Comparison of ENCODE assay signal across 26 cellular contexts in the genomic region with DNA sequence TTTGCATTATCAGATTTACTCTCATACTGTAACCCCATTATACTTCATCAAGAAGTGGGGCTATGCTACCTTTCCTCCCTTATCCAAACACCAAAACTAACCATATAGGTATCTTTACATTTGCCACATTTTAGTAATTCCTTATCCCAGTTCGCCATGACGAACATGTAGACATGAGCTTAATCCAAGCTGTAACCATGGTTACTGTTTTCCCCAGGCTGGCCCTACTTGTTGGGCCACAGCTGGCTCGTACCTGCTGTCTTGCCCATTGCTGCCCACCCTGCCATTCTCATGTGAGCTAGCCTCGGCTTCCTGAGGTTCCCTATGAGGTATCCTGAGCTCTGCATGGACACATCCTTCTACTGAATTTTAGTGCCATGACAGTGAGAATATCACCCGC.
"Had no signal": no experiment of that assay in that cellular context is flagged by ENCODE, and none has a peak within 500 bp of the region (broad histone marks: within the 10 kb centered on the region; RNA-seq: fewer than 3 reads in every experiment).

No MANE protein-coding gene starts in this region.

- H2AFZ ChIP-seq: hepatocyte, neural progenitor cell had no signal

- H3K27ac ChIP-seq: heart right ventricle, hepatocyte, left ventricle myocardium inferior, neural progenitor cell, neutrophil, pancreas, psoas muscle, spleen, suprapubic skin, thoracic aorta, tibial artery, upper lobe of right lung had no signal

- H3K4me1 ChIP-seq: neural progenitor cell, spleen had no signal

- H3K27me3 ChIP-seq: heart right ventricle, hepatocyte, neural progenitor cell, neutrophil, pancreas, spleen, suprapubic skin, tibial artery, upper lobe of right lung had no signal

- H3K4me3 ChIP-seq: heart right ventricle, hepatocyte, left ventricle myocardium inferior, lung, neural progenitor cell, pancreas, psoas muscle, spleen, suprapubic skin, thoracic aorta, tibial artery, upper lobe of right lung had no signal

- H3K27me3 Mint-ChIP-seq: naive B cell; stimulated activated naive CD8-positive, alpha-beta T cell treated with anti-CD3 and anti-CD28 coated beads, Interleukin-15, Interleukin-2, amounts not matched to agents 100 ng/mL and 50 ng/mL, for 24 hours had no signal

- H3K9me3 ChIP-seq: heart right ventricle, left ventricle myocardium inferior, neutrophil, pancreas, psoas muscle, spleen, suprapubic skin, thoracic aorta, tibial artery, upper lobe of right lung had no signal

- DNase-seq: heart right ventricle; islet precursor cell; left ventricle myocardium inferior; naive B cell; natural killer cell; nephron progenitor cell; occipital lobe; pancreas; posterior cingulate gyrus; psoas muscle; small intestine; spleen; stimulated activated CD4-positive, alpha-beta T cell treated with anti-CD3 and anti-CD28 coated beads, Interleukin-4, amount 100 ng/mL, for 24 hours; stimulated activated naive CD4-positive, alpha-beta T cell; tibial artery; upper lobe of right lung had no signal

- H3K4me2 ChIP-seq: hepatocyte, neural progenitor cell had no signal

- FAIRE-seq: pancreas, small intestine, urothelium cell line had no signal

- ATAC-seq: heart right ventricle; natural killer cell; psoas muscle; sciatic nerve; stimulated activated effector memory CD8-positive, alpha-beta T cell treated with anti-CD3 and anti-CD28 coated beads, Interleukin-12 subunit alpha, Interleukin-12 subunit beta, amount 100 ng/mL, for 72 hours; upper lobe of right lung had no signal

- H3K9me3 Mint-ChIP-seq: naive B cell; natural killer cell; nephron progenitor cell; neural progenitor cell; stimulated activated effector memory CD8-positive, alpha-beta T cell treated with anti-CD3 and anti-CD28 coated beads, Interleukin-12 subunit alpha, Interleukin-12 subunit beta, amount 100 ng/mL, for 72 hours; stimulated activated naive CD8-positive, alpha-beta T cell treated with anti-CD3 and anti-CD28 coated beads, Interleukin-15, Interleukin-2, amounts not matched to agents 100 ng/mL and 50 ng/mL, for 24 hours had no signal

- H3K36me3 Mint-ChIP-seq: naive B cell; natural killer cell; stimulated activated effector memory CD8-positive, alpha-beta T cell treated with anti-CD3 and anti-CD28 coated beads, Interleukin-12 subunit alpha, Interleukin-12 subunit beta, amount 100 ng/mL, for 72 hours had no signal

- H3K4me3 Mint-ChIP-seq: naive B cell; natural killer cell; nephron progenitor cell; neural progenitor cell; stimulated activated effector memory CD8-positive, alpha-beta T cell treated with anti-CD3 and anti-CD28 coated beads, Interleukin-12 subunit alpha, Interleukin-12 subunit beta, amount 100 ng/mL, for 72 hours; stimulated activated naive CD8-positive, alpha-beta T cell treated with anti-CD3 and anti-CD28 coated beads, Interleukin-15, Interleukin-2, amounts not matched to agents 100 ng/mL and 50 ng/mL, for 24 hours had no signal

- H3K4me1 Mint-ChIP-seq: naive B cell; natural killer cell; stimulated activated effector memory CD8-positive, alpha-beta T cell treated with anti-CD3 and anti-CD28 coated beads, Interleukin-12 subunit alpha, Interleukin-12 subunit beta, amount 100 ng/mL, for 72 hours had no signal

- H3K27ac Mint-ChIP-seq: naive B cell; natural killer cell; nephron progenitor cell; neural progenitor cell; stimulated activated effector memory CD8-positive, alpha-beta T cell treated with anti-CD3 and anti-CD28 coated beads, Interleukin-12 subunit alpha, Interleukin-12 subunit beta, amount 100 ng/mL, for 72 hours; stimulated activated naive CD8-positive, alpha-beta T cell treated with anti-CD3 and anti-CD28 coated beads, Interleukin-15, Interleukin-2, amounts not matched to agents 100 ng/mL and 50 ng/mL, for 24 hours had no signal

- H3K9ac ChIP-seq: neural progenitor cell had no signal

- H3K36me3 ChIP-seq: heart right ventricle, left ventricle myocardium inferior, neural progenitor cell, neutrophil, pancreas, spleen, suprapubic skin, thoracic aorta, tibial artery, upper lobe of right lung had no signal
